ENCODE assay signal across 14 cellular contexts in the genomic region with DNA sequence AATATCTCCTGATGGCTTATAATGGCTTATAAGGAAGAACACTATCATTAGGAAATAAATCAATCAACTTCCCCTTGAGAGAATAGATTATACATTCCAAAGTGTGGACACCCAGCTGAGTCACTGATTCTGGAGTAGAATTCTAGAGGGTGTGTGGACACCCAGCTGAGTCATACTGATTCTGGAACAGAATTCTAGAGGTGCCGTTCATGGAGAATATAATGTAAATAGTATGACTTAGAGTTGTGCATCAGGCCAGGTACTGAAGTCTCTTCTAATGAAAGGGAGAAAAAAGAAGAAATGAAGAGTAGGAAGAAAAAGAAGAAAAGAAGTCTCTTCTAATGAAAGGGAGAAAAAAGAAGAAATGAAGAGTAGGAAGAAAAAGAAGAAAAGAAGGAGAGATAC. TPM values are rescaled to one million over a fixed set of nuclear protein-coding genes. Genes with fewer than 3 reads are reported as not detected.
DNase-seq lines count a peak whose midpoint lies in the region; ATAC-seq, FAIRE-seq and TF ChIP-seq lines count a peak whose summit lies in the region.
"Had no signal": no experiment of that assay in that cellular context is flagged by ENCODE, and none has a peak within 500 bp of the region (broad histone marks: within the 10 kb centered on the region; RNA-seq: fewer than 3 reads in every experiment).

No MANE protein-coding gene starts in this region.

- no peak overlapping the region for H3K4me2 ChIP-seq in HepG2 (ENCODE audit: low read depth, low read length)
- H3K4me2 ChIP-seq: GM23338 had no signal

- peaks cover 18% of the 10 kb centered on the region for H3K79me2 ChIP-seq in HepG2 (ENCODE audit: insufficient read depth, low read length)

- H3K9ac ChIP-seq in HepG2 (ENCODE audit: insufficient read depth, low read depth, low read length), result no peak overlapping the region

- WGBS in HepG2 (ENCODE audit: low lambda C conversion rate), result 5% methylated on average over 1 of the region's 1 CpG
- WGBS in right lobe of liver (ENCODE audit: insufficient coverage, low coverage, low lambda C conversion rate, missing lambda C conversion rate), result 14% methylated on average over 1 of the region's 1 CpG

- H3K27ac ChIP-seq in HepG2 (ENCODE audit: extremely low read length, insufficient read depth, low read length) (no peak overlapping the region), right lobe of liver (no peak overlapping the region)

- H3K4me1 ChIP-seq in HepG2 (ENCODE audit: insufficient read depth, low read length) (peaks cover 16% of the 10 kb centered on the region), right lobe of liver (peaks cover 0 to 12% (median 2%) of the 10 kb centered on the region in 4 donors)

- ATAC-seq in HepG2, result no peak
- ATAC-seq in right lobe of liver, result no peak
- ATAC-seq in esophagus mucosa, result peak; percentile 74
- no peak for ATAC-seq in HG03108 (IDR thresholded peaks at IDR 0.05; ENCODE audit: unreplicated experiment)
- ATAC-seq in HG03095 (IDR thresholded peaks at IDR 0.05; ENCODE audit: unreplicated experiment), result no peak
- ATAC-seq: activated CD8-positive, alpha-beta memory T cell treated with anti-CD3 and anti-CD28 coated beads, Interleukin-2, amount 10 ng/mL, durations not matched to agents 7 days and 5 days; GM23338; stimulated activated naive B cell treated with anti-CD40 and anti-IgM and Interleukin-4, amounts not matched to agents 10 μg/mL and 1 μg/mL and 100 μg/mL, for 72 hours had no signal

- CTCF ChIA-PET in HepG2 (lab: Yijun Ruan, JAX; ENCODE audit: low intra/inter-chr PET ratio, low total read pairs), result no interaction called here

- no peak for TF ChIP-seq RAD21 in HepG2 (CRISPR knock-in tag; IDR thresholded peaks at IDR 0.05)

- in situ Hi-C loops in HepG2 (cut with HindIII; ENCODE audit: extremely low pct_ligation_motif_present, low pct_unique_long_range_greater_than_20kb), result no loop called here

- H3K27me3 ChIP-seq in HepG2 (ENCODE audit: control insufficient read depth in 1 of 2, insufficient read depth in 2 of 2, low read length in 2 of 2), result peaks cover 0 to 1% of the 10 kb centered on the region in 2 experiments; a peak in 1 of 5 replicates
- H3K27me3 ChIP-seq in right lobe of liver, result no peaks in the 10 kb centered on the region

- TF ChIP-seq CTCF in HepG2 (CRISPR knock-in tag; IDR thresholded peaks at IDR 0.05) (no peak), right lobe of liver (IDR thresholded peaks at IDR 0.05) (no peak)

- intact Hi-C loops in HepG2 (cut with micrococcal nuclease; ENCODE audit: unreplicated experiment) (no loop called here), right lobe of liver (cut with DNase I) (no loop called here)

- no peak overlapping the region for H2AFZ ChIP-seq in HepG2 (ENCODE audit: low read length)
- H2AFZ ChIP-seq: GM23338 had no signal

- FAIRE-seq in HepG2 (lab: Jason Lieb, UNC) (no peak), urothelium cell line (lab: Jason Lieb, UNC) (no peak), GM12891 (lab: Jason Lieb, UNC) (no peak)

- TF ChIP-seq POLR2A in HepG2 (IDR thresholded peaks at IDR 0.05; ENCODE audit: insufficient read depth in 1 of 2, low read depth in 2 of 2, low read length in 2 of 2), result no peak
- TF ChIP-seq POLR2A in right lobe of liver (IDR thresholded peaks at IDR 0.05), result no peak
- TF ChIP-seq POLR2A in GM12891 (IDR thresholded peaks at IDR 0.05; ENCODE audit: low read depth, low read length), result no peak

- TF ChIP-seq EP300 in HepG2 (IDR thresholded peaks at IDR 0.05; ENCODE audit: low read depth in 2 of 2, low read length in 2 of 2), result no peak
- no peak for TF ChIP-seq EP300 in HepG2 (CRISPR knock-in tag; IDR thresholded peaks at IDR 0.05; ENCODE audit: borderline replicate concordance)

- H3K9me3 ChIP-seq in HepG2 (ENCODE audit: low read length), result no peaks in the 10 kb centered on the region
- H3K9me3 ChIP-seq in right lobe of liver, result no peaks in the 10 kb centered on the region

- POLR2A ChIA-PET in HepG2 (lab: Yijun Ruan, JAX), result no interaction called here

- no peak overlapping the region for H3K4me3 ChIP-seq in HepG2 (replicated peaks in 1 of 3; ENCODE audit: insufficient read depth in 1 of 3, low read depth in 2 of 3, low read length in 3 of 3)
- no peak overlapping the region for H3K4me3 ChIP-seq in right lobe of liver
- H3K4me3 ChIP-seq: GM23338 had no signal

- DNase-seq in HepG2 (ENCODE audit: low spot score) (peak; percentile 33), right lobe of liver (no peak), RKO (ENCODE audit: low spot score) (peak; percentile 82), urothelium cell line (ENCODE audit: low spot score) (peak; percentile 16), GM12891 (ENCODE audit: insufficient read length, low spot score) (no peak)
- DNase-seq: activated CD8-positive, alpha-beta memory T cell treated with anti-CD3 and anti-CD28 coated beads, Interleukin-2, amount 10 ng/mL, durations not matched to agents 7 days and 5 days; islet precursor cell; NCI-H748 treated with DMSO at 0.1 percent for 48 hours; stimulated activated naive B cell treated with anti-CD40 and anti-IgM and Interleukin-4, amounts not matched to agents 10 μg/mL and 1 μg/mL and 100 μg/mL, for 72 hours; T-helper 2 cell had no signal

- H4K20me1 ChIP-seq in HepG2 (ENCODE audit: insufficient read depth, low read length), result peaks cover 11% of the 10 kb centered on the region; the same call in 1 of the 2 replicates

- BruUV-seq in HepG2 (replicated peaks; lab: Mats Ljungman, UMichigan), result no TSS peak

- no peaks in the 10 kb centered on the region for H3K36me3 ChIP-seq in HepG2 (replicated peaks in 1 of 2; ENCODE audit: control insufficient read depth in 1 of 2, insufficient read depth in 2 of 2, low read length in 2 of 2)
- H3K36me3 ChIP-seq in right lobe of liver, result no peaks in the 10 kb centered on the region

TF ChIP-seq in GM12891, 5 proteins besides CTCF, POLR2A, EP300 and RAD21:
- TF ChIP-seq POLR2AphosphoS5 (IDR thresholded peaks at IDR 0.05; ENCODE audit: low read depth, low read length) (no peak), TAF1 (IDR thresholded peaks at IDR 0.05; ENCODE audit: low read depth, low read length) (no peak), PAX5 (IDR thresholded peaks at IDR 0.05; ENCODE audit: insufficient read depth, low read length, severe bottlenecking) (no peak), POU2F2 (IDR thresholded peaks at IDR 0.05; ENCODE audit: low read depth, low read length) (no peak), SPI1 (IDR thresholded peaks at IDR 0.05; ENCODE audit: low read depth, low read length) (no peak)

RNA-seq across cellular contexts. Expression of a gene that starts 2.4 kb away (rescaled TPM):
- 48.2 and 49.1 TPM in 2 replicates for total RNA-seq in HepG2 (2016; rRNA removed; fragmentation: Illumina TruSeq; extraction: Trizol)
- 18.9 and 21.1 TPM in 2 replicates for total RNA-seq in HepG2 (2016; cell fraction: cytosol; rRNA removed; fragmentation: Illumina TruSeq; extraction: Trizol; ENCODE audit: low read depth)
- 49.8 and 50.1 TPM in 2 replicates for total RNA-seq in HepG2 (2016; cell fraction: insoluble cytoplasmic fraction; rRNA removed; fragmentation: Illumina TruSeq; extraction: Trizol)
- 22.6 and 24.4 TPM in 2 replicates for total RNA-seq in HepG2 (2016; cell fraction: membrane; rRNA removed; fragmentation: Illumina TruSeq; extraction: Trizol)
- total RNA-seq in HepG2 (2016; cell fraction: nucleus; rRNA removed; fragmentation: Illumina TruSeq; extraction: Trizol), result 58.4 and 60.0 TPM in 2 replicates
- polyA plus RNA-seq in HepG2 (2011; rRNA removed), result 25.3 and 32.0 TPM in 2 replicates
- 10.5 and 15.8 TPM in 2 replicates for polyA plus RNA-seq in HepG2 (2011; cell fraction: cytosol; rRNA removed)
- polyA plus RNA-seq in HepG2 (2011; cell fraction: nucleus; rRNA removed), result 20.5 and 27.5 TPM in 2 replicates
- polyA plus RNA-seq in HepG2 (2012), result 20.1 and 26.8 TPM in 2 replicates
- polyA plus RNA-seq in HepG2 (2016; cell fraction: cytosol; fragmentation: Illumina TruSeq; extraction: Trizol; ENCODE audit: low read depth), result 3.2 TPM in 2 replicates
- polyA plus RNA-seq in HepG2 (2016; cell fraction: insoluble cytoplasmic fraction; fragmentation: Illumina TruSeq; extraction: Trizol; ENCODE audit: low read depth), result 30.4 and 32.4 TPM in 2 replicates
- 9.2 and 9.6 TPM in 2 replicates for polyA plus RNA-seq in HepG2 (2016; cell fraction: membrane; fragmentation: Illumina TruSeq; extraction: Trizol; ENCODE audit: low read depth)
- polyA plus RNA-seq in HepG2 (2016; cell fraction: nucleus; fragmentation: Illumina TruSeq; extraction: Trizol; ENCODE audit: insufficient read depth, low read depth), result 54.1 and 58.5 TPM in 2 replicates
- 13.4 and 24.4 TPM in 2 replicates for polyA minus RNA-seq in HepG2 (2011; rRNA and poly(A)+ RNA removed; ENCODE audit: low replicate concordance)
- polyA minus RNA-seq in HepG2 (2011; cell fraction: cytosol; rRNA and poly(A)+ RNA removed), result 18.6 and 24.6 TPM in 2 replicates
- 92.7 and 102 TPM in 2 replicates for polyA minus RNA-seq in HepG2 (2011; cell fraction: nucleus; rRNA and poly(A)+ RNA removed)
- 10 to 100 TPM; 16.5 to 31.0 (median 21.4) TPM for total RNA-seq in right lobe of liver
- 24.7 TPM for total RNA-seq in esophagus mucosa
- 12.8 TPM for polyA plus RNA-seq in GM12891 (2012; ENCODE audit: low read depth, missing spikeins)

RNA-seq across cellular contexts. Expression of a gene that starts 17.4 kb away (rescaled TPM):
- total RNA-seq in HepG2 (2016; rRNA removed; fragmentation: Illumina TruSeq; extraction: Trizol) (6.6 and 6.7 TPM in 2 replicates), right lobe of liver (10 to 100 TPM in 2 of 6 experiments, 1 to 10 TPM in 4; 7.7 to 12.2 (median 8.8) TPM), esophagus mucosa (6.9 TPM)
- 9.2 and 10.6 TPM in 2 replicates for total RNA-seq in HepG2 (2016; cell fraction: cytosol; rRNA removed; fragmentation: Illumina TruSeq; extraction: Trizol; ENCODE audit: low read depth)
- 6.2 and 7.2 TPM in 2 replicates for total RNA-seq in HepG2 (2016; cell fraction: insoluble cytoplasmic fraction; rRNA removed; fragmentation: Illumina TruSeq; extraction: Trizol)
- total RNA-seq in HepG2 (2016; cell fraction: membrane; rRNA removed; fragmentation: Illumina TruSeq; extraction: Trizol), result 5.1 and 6.1 TPM in 2 replicates
- total RNA-seq in HepG2 (2016; cell fraction: nucleus; rRNA removed; fragmentation: Illumina TruSeq; extraction: Trizol), result 9.9 and 11.1 TPM in 2 replicates
- polyA plus RNA-seq in HepG2 (2011; rRNA removed), result 3.4 and 3.8 TPM in 2 replicates
- polyA plus RNA-seq in HepG2 (2011; cell fraction: cytosol; rRNA removed), result 1.4 and 2.6 TPM in 2 replicates
- polyA plus RNA-seq in HepG2 (2011; cell fraction: nucleus; rRNA removed), result 1.00 and 1.6 TPM in 2 replicates
- polyA plus RNA-seq in HepG2 (2012), result 5.7 and 6.3 TPM in 2 replicates
- polyA plus RNA-seq in HepG2 (2016; cell fraction: cytosol; fragmentation: Illumina TruSeq; extraction: Trizol; ENCODE audit: low read depth), result 0.17 and 0.18 TPM in 2 replicates
- 2.5 and 2.7 TPM in 2 replicates for polyA plus RNA-seq in HepG2 (2016; cell fraction: insoluble cytoplasmic fraction; fragmentation: Illumina TruSeq; extraction: Trizol; ENCODE audit: low read depth)
- 0.33 and 0.52 TPM in 2 replicates for polyA plus RNA-seq in HepG2 (2016; cell fraction: membrane; fragmentation: Illumina TruSeq; extraction: Trizol; ENCODE audit: low read depth)
- 4.9 TPM in 2 replicates for polyA plus RNA-seq in HepG2 (2016; cell fraction: nucleus; fragmentation: Illumina TruSeq; extraction: Trizol; ENCODE audit: insufficient read depth, low read depth)
- 6.6 and 10.1 TPM in 2 replicates for polyA minus RNA-seq in HepG2 (2011; rRNA and poly(A)+ RNA removed; ENCODE audit: low replicate concordance)
- 4.4 and 4.6 TPM in 2 replicates for polyA minus RNA-seq in HepG2 (2011; cell fraction: cytosol; rRNA and poly(A)+ RNA removed)
- polyA minus RNA-seq in HepG2 (2011; cell fraction: nucleus; rRNA and poly(A)+ RNA removed), result 10.9 and 13.8 TPM in 2 replicates
- 1.7 TPM for polyA plus RNA-seq in GM12891 (2012; ENCODE audit: low read depth, missing spikeins)

Comparison
In these comparisons a context has a peak if more than half of its experiments do, and no peak if none do; other contexts are left out.
1. DNase-seq: peak in HepG2 (single experiment), RKO (single experiment) and urothelium cell line (single experiment); none in right lobe of liver (0 of 3) and GM12891 (single experiment).